8 cellular contexts compared by ENCODE assay signal in the genomic region with DNA sequence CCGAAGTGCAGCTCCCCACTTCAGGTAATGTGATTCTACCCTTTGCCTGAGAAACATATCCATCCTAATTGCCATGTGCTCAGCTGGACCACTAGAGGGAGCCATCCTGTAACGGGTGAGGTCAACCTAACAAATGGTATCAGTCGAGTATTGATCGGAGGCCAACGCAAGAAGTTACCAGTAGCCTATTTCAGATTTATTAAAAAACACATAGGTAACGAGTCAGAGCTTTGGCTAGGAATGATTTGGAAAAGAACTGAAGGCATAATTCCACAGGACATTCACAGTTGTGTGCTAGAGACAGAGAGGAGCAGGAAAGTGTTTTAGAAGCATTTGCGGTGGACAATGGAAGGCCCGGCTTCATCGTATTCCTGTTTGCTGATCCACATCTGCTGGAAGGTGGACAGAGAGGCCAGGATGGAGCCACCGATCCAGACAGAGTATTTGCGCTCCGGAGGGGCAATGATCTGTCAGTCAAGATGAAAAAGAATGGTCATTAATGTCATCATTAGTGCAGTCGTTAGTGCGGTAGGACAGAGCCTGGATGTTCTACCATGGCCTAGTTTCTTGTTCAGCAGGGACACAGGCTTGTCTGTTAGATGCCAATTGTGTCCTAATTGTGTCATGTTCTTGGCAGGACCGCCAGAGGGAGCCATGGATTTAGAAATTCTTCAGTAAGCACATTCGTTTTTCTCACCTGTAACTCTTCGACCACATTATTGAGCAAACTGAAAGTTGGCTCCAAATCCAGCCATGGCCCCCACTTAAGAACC. TPM values are rescaled to one million over a fixed set of nuclear protein-coding genes. Genes with fewer than 3 reads are reported as not detected.
DNase-seq lines count a peak whose midpoint lies in the region; ATAC-seq and TF ChIP-seq lines count a peak whose summit lies in the region.

No MANE protein-coding gene starts in this region.

- peaks cover 25% of the 10 kb centered on the region for H3K4me1 Mint-ChIP-seq in activated T-helper 2 cell treated with anti-CD3 and anti-CD28 coated beads, Interferon-gamma antibody, Interleukin-2, Interleukin-4, amounts not matched to agents 10 μg/mL and 5 μg/mL and 100 μg/mL, durations not matched to agents 14 hours and 24 hours and 36 hours (ENCODE audit: low read depth)
- peaks cover 9% of the 10 kb centered on the region for H3K4me1 Mint-ChIP-seq in neural progenitor cell

- H3F3A ChIP-seq in neural progenitor cell (ENCODE audit: low read depth), result no peaks in the 10 kb centered on the region

- H3K9ac ChIP-seq in neural progenitor cell (no peak overlapping the region), stomach smooth muscle (ENCODE audit: low read length in 2 of 2) (peak overlapping the region in 1 of 2 donors; percentile 2)

- H3K4me1 ChIP-seq in ACC112 (ENCODE audit: control insufficient read depth, insufficient read depth, low read length, unreplicated experiment), result peaks cover 8% of the 10 kb centered on the region
- H3K4me1 ChIP-seq in neural progenitor cell, result no peaks in the 10 kb centered on the region
- peaks cover 24% of the 10 kb centered on the region for H3K4me1 ChIP-seq in stomach smooth muscle (ENCODE audit: control insufficient read depth, insufficient read depth, low read length)

- peak; percentile 35 for ATAC-seq in GM18858 (IDR thresholded peaks at IDR 0.05; ENCODE audit: unreplicated experiment)

- peak overlapping the region; percentile 68 for H3K27ac Mint-ChIP-seq in activated T-helper 2 cell treated with anti-CD3 and anti-CD28 coated beads, Interferon-gamma antibody, Interleukin-2, Interleukin-4, amounts not matched to agents 10 μg/mL and 5 μg/mL and 100 μg/mL, durations not matched to agents 14 hours and 24 hours and 36 hours
- no peak overlapping the region for H3K27ac Mint-ChIP-seq in neural progenitor cell

- H3K36me3 ChIP-seq in ACC112 (ENCODE audit: insufficient read depth, low read length), result no peaks in the 10 kb centered on the region
- H3K36me3 ChIP-seq in neural progenitor cell, result no peaks in the 10 kb centered on the region
- peaks cover 51 to 57% of the 10 kb centered on the region in 2 donors for H3K36me3 ChIP-seq in stomach smooth muscle (ENCODE audit: control insufficient read depth in 2 of 2, insufficient read depth in 2 of 2, low read length in 2 of 2)

- H3K4me3 ChIP-seq in ACC112 (ENCODE audit: low read depth, low read length) (no peak overlapping the region), fibroblast of the aortic adventitia (ENCODE audit: low read depth, low read length) (no peak overlapping the region), neural progenitor cell (no peak overlapping the region), stomach smooth muscle (ENCODE audit: low read length in 2 of 2) (peak overlapping the region in 1 of 2 donors; percentile 17)

- peaks cover 55% of the 10 kb centered on the region for H3K36me3 Mint-ChIP-seq in activated T-helper 2 cell treated with anti-CD3 and anti-CD28 coated beads, Interferon-gamma antibody, Interleukin-2, Interleukin-4, amounts not matched to agents 10 μg/mL and 5 μg/mL and 100 μg/mL, durations not matched to agents 14 hours and 24 hours and 36 hours (ENCODE audit: low read depth)
- H3K36me3 Mint-ChIP-seq in neural progenitor cell, result no peaks in the 10 kb centered on the region

- no peaks in the 10 kb centered on the region for H3K9me3 ChIP-seq in neural progenitor cell (ENCODE audit: low read depth)
- H3K9me3 ChIP-seq in stomach smooth muscle (ENCODE audit: control insufficient read depth in 2 of 2, low read length in 2 of 2), result no peaks in the 10 kb centered on the region

- H3K27me3 ChIP-seq in ACC112 (ENCODE audit: insufficient read depth, low read length), result no peaks in the 10 kb centered on the region
- no peaks in the 10 kb centered on the region for H3K27me3 ChIP-seq in neural progenitor cell
- H3K27me3 ChIP-seq in stomach smooth muscle (ENCODE audit: control insufficient read depth in 1 of 2, insufficient read depth in 2 of 2, low read length in 2 of 2), result no peaks in the 10 kb centered on the region

- TF ChIP-seq CTCF in LNCAP (IDR thresholded peaks at IDR 0.05) (peak; percentile 65), fibroblast of the aortic adventitia (IDR thresholded peaks at IDR 0.05; ENCODE audit: insufficient read depth, low read length) (peak; percentile 92), neural progenitor cell (IDR thresholded peaks at IDR 0.05) (peak; percentile 82)

- no peak overlapping the region for H3K4me3 Mint-ChIP-seq in activated T-helper 2 cell treated with anti-CD3 and anti-CD28 coated beads, Interferon-gamma antibody, Interleukin-2, Interleukin-4, amounts not matched to agents 10 μg/mL and 5 μg/mL and 100 μg/mL, durations not matched to agents 14 hours and 24 hours and 36 hours (ENCODE audit: low read depth)
- H3K4me3 Mint-ChIP-seq in neural progenitor cell, result peak overlapping the region; percentile 7

- no peak overlapping the region for H3K4me2 ChIP-seq in neural progenitor cell

- H3K27ac ChIP-seq in ACC112 (ENCODE audit: low read depth, low read length), result no peak overlapping the region
- H3K27ac ChIP-seq in neural progenitor cell, result no peak overlapping the region
- peak overlapping the region; percentile 79 for H3K27ac ChIP-seq in stomach smooth muscle (ENCODE audit: low read length)

- H4K20me1 ChIP-seq in neural progenitor cell (ENCODE audit: low read depth), result no peaks in the 10 kb centered on the region

- H3K9me3 Mint-ChIP-seq in activated T-helper 2 cell treated with anti-CD3 and anti-CD28 coated beads, Interferon-gamma antibody, Interleukin-2, Interleukin-4, amounts not matched to agents 10 μg/mL and 5 μg/mL and 100 μg/mL, durations not matched to agents 14 hours and 24 hours and 36 hours, result no peaks in the 10 kb centered on the region
- H3K9me3 Mint-ChIP-seq in neural progenitor cell, result no peaks in the 10 kb centered on the region

- H3K79me2 ChIP-seq in ACC112 (ENCODE audit: control insufficient read depth, insufficient read depth, low read length, unreplicated experiment) (no peaks in the 10 kb centered on the region), neural progenitor cell (ENCODE audit: low read depth) (no peaks in the 10 kb centered on the region)

- H3K27me3 Mint-ChIP-seq in activated T-helper 2 cell treated with anti-CD3 and anti-CD28 coated beads, Interferon-gamma antibody, Interleukin-2, Interleukin-4, amounts not matched to agents 10 μg/mL and 5 μg/mL and 100 μg/mL, durations not matched to agents 14 hours and 24 hours and 36 hours (ENCODE audit: low read depth), result no peaks in the 10 kb centered on the region
- H3K27me3 Mint-ChIP-seq in neural progenitor cell (ENCODE audit: insufficient read depth, low read depth), result no peaks in the 10 kb centered on the region

- intact Hi-C loops in activated T-helper 2 cell treated with anti-CD3 and anti-CD28 coated beads, Interferon-gamma antibody, Interleukin-2, Interleukin-4, amounts not matched to agents 10 μg/mL and 5 μg/mL and 100 μg/mL, durations not matched to agents 14 hours and 24 hours and 36 hours (cut with micrococcal nuclease), result loop anchor here (1.0 to 5.0 kb wide), 8 partner anchors 53 to 282 kb away; partner anchors contain the start of genes FAS and STAMBPL1

- peak overlapping the region; percentile 40 for H2AFZ ChIP-seq in ACC112 (ENCODE audit: low read length, unreplicated experiment)
- H2AFZ ChIP-seq in neural progenitor cell (replicated peaks), result peak overlapping the region; percentile 12

- peak; percentile 75 for DNase-seq in RPMI8226
- peak; percentile 50 for DNase-seq in activated T-helper 2 cell treated with anti-CD3 and anti-CD28 coated beads, Interferon-gamma antibody, Interleukin-2, Interleukin-4, amounts not matched to agents 10 μg/mL and 5 μg/mL and 100 μg/mL, durations not matched to agents 14 hours and 24 hours and 36 hours (ENCODE audit: low spot score)
- peak; percentile 90 for DNase-seq in fibroblast of the aortic adventitia (ENCODE audit: low read depth)
- peak; percentile 83 for DNase-seq in neural progenitor cell (ENCODE audit: low spot score)

RNA-seq across cellular contexts. Expression of gene ACTA2, which starts 17.5 kb away (rescaled TPM):
- total RNA-seq in activated T-helper 2 cell treated with anti-CD3 and anti-CD28 coated beads, Interferon-gamma antibody, Interleukin-2, Interleukin-4, amounts not matched to agents 10 μg/mL and 5 μg/mL and 100 μg/mL, durations not matched to agents 14 hours and 24 hours and 36 hours, result 11.3 and 11.9 TPM in 2 replicates
- 73.5 and 241 TPM in 2 replicates for total RNA-seq in fibroblast of the aortic adventitia (ENCODE audit: low replicate concordance)
- total RNA-seq in neural progenitor cell (ENCODE audit: low replicate concordance), result 19.0 and 22.3 TPM in 2 replicates

RNA-seq across cellular contexts. Expression of gene STAMBPL1, which starts 55.0 kb away (rescaled TPM):
- total RNA-seq in activated T-helper 2 cell treated with anti-CD3 and anti-CD28 coated beads, Interferon-gamma antibody, Interleukin-2, Interleukin-4, amounts not matched to agents 10 μg/mL and 5 μg/mL and 100 μg/mL, durations not matched to agents 14 hours and 24 hours and 36 hours, result 44.2 and 47.2 TPM in 2 replicates
- total RNA-seq in fibroblast of the aortic adventitia (ENCODE audit: low replicate concordance) (35.3 and 50.0 TPM in 2 replicates), neural progenitor cell (ENCODE audit: low replicate concordance) (1.6 and 1.9 TPM in 2 replicates)

RNA-seq across cellular contexts. Expression of gene FAS, which starts 55.5 kb away (rescaled TPM):
- total RNA-seq in activated T-helper 2 cell treated with anti-CD3 and anti-CD28 coated beads, Interferon-gamma antibody, Interleukin-2, Interleukin-4, amounts not matched to agents 10 μg/mL and 5 μg/mL and 100 μg/mL, durations not matched to agents 14 hours and 24 hours and 36 hours, result 20.7 and 22.5 TPM in 2 replicates
- 55.5 and 61.9 TPM in 2 replicates for total RNA-seq in fibroblast of the aortic adventitia (ENCODE audit: low replicate concordance)
- 9.2 and 11.1 TPM in 2 replicates for total RNA-seq in neural progenitor cell (ENCODE audit: low replicate concordance)

Comparison
In these comparisons a context has a peak if more than half of its experiments do, and no peak if none do; other contexts are left out.
1. RNA of gene STAMBPL1, which starts 55.0 kb away (total RNA-seq): 44.2 to 47.2 TPM in activated T-helper 2 cell treated with anti-CD3 and anti-CD28 coated beads, Interferon-gamma antibody, Interleukin-2, Interleukin-4, amounts not matched to agents 10 μg/mL and 5 μg/mL and 100 μg/mL, durations not matched to agents 14 hours and 24 hours and 36 hours and 35.3 to 50.0 TPM in fibroblast of the aortic adventitia; 1.6 to 1.9 TPM in neural progenitor cell; every median in the first group is over 10 times any median in the second.
2. Peak in every context shown above with its lines, with median percentiles within 50 percentile points of each other: CTCF ChIP-seq and DNase-seq.